In the genomic region with DNA sequence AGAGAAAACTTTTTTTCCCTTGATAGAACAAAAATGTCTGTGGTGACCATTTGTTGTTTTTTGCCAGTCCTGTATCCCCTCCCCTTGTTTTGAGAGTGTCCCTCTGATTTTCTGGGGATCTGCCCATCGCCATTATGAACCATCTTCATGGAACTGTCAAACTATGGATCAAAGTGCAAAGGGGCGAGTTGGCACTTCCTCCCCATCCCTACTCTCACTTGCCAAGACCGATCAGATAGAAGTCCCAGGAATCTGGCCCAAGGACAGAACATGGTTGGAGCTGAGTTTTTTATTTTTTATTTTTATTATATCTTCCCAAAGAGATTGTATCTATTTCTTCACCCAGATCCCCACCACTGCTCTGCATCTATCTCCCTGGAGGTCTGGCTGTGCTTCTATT, we compare ENCODE assay signal across 20 cellular contexts.
DNase-seq lines count a peak whose midpoint lies in the region; ATAC-seq and TF ChIP-seq lines count a peak whose summit lies in the region.
"Had no signal": no experiment of that assay in that cellular context is flagged by ENCODE, and none has a peak within 500 bp of the region (broad histone marks: within the 10 kb centered on the region; RNA-seq: fewer than 3 reads in every experiment).

No MANE protein-coding gene starts in this region.

- H3K27ac ChIP-seq in PC-9 = peak overlapping the region; percentile 69; the same call in 1 of the 2 replicates
- peak overlapping the region in 3 of 4 donors; percentile 1 to 74 (median 69) for H3K27ac ChIP-seq in esophagus squamous epithelium
- no peak overlapping the region for H3K27ac ChIP-seq in neural progenitor cell
- H3K27ac ChIP-seq: BLaER1 treated with 17β-estradiol and CSF1 and Interleukin-3, amounts not matched to agents 10 nM and 100 nM had no signal

- CTCF ChIA-PET in PC-9 (lab: Charles Lee) = no interaction called here

- H3K4me2 ChIP-seq in PC-9 = no peak overlapping the region
- H3K4me2 ChIP-seq in neural progenitor cell = peak overlapping the region; percentile 42
- H3K4me2 ChIP-seq: BLaER1 treated with 17β-estradiol and CSF1 and Interleukin-3, amounts not matched to agents 10 nM and 100 nM had no signal

- no peaks in the 10 kb centered on the region for H3K9me2 ChIP-seq in PC-9 (ENCODE audit: insufficient read depth)

- H3K4me1 Mint-ChIP-seq in activated T-cell treated with anti-CD3 and anti-CD28 coated beads, Interleukin-2, amount 50 U/mL, for 24 hours (ENCODE audit: low read depth) = peaks cover 24% of the 10 kb centered on the region
- peaks cover 16% of the 10 kb centered on the region for H3K4me1 Mint-ChIP-seq in neural progenitor cell
- H3K4me1 Mint-ChIP-seq: B cell; CD8-positive, alpha-beta memory T cell had no signal

- POLR2A ChIA-PET in PC-9 (lab: Charles Lee; ENCODE audit: unreplicated experiment) = no interaction called here

- no peak overlapping the region for H3K4me3 ChIP-seq in PC-9
- H3K4me3 ChIP-seq in esophagus squamous epithelium = no peak overlapping the region
- H3K4me3 ChIP-seq in neural progenitor cell = no peak overlapping the region
- H3K4me3 ChIP-seq: BLaER1 treated with 17β-estradiol and CSF1 and Interleukin-3, amounts not matched to agents 10 nM and 100 nM; GM12878 had no signal

- H3K36me3 ChIP-seq in PC-9 (ENCODE audit: low read depth) = no peaks in the 10 kb centered on the region
- H3K36me3 ChIP-seq in esophagus squamous epithelium = no peaks in the 10 kb centered on the region
- H3K36me3 ChIP-seq in neural progenitor cell = no peaks in the 10 kb centered on the region
- H3K36me3 ChIP-seq: BLaER1 treated with 17β-estradiol and CSF1 and Interleukin-3, amounts not matched to agents 10 nM and 100 nM had no signal

- H3K36me3 Mint-ChIP-seq in activated T-cell treated with anti-CD3 and anti-CD28 coated beads, Interleukin-2, amount 50 U/mL, for 24 hours (ENCODE audit: low read depth) = no peaks in the 10 kb centered on the region
- H3K36me3 Mint-ChIP-seq in neural progenitor cell = no peaks in the 10 kb centered on the region

- H4K20me1 ChIP-seq in PC-9 (ENCODE audit: insufficient read depth) (no peaks in the 10 kb centered on the region), neural progenitor cell (ENCODE audit: low read depth) (no peaks in the 10 kb centered on the region)
- H4K20me1 ChIP-seq: BLaER1 treated with 17β-estradiol and CSF1 and Interleukin-3, amounts not matched to agents 10 nM and 100 nM had no signal

- no peak for TF ChIP-seq POLR2A in esophagus squamous epithelium (IDR thresholded peaks at IDR 0.05)

- H3K9ac ChIP-seq in neural progenitor cell = no peak overlapping the region
- H3K9ac ChIP-seq: BLaER1 treated with 17β-estradiol and CSF1 and Interleukin-3, amounts not matched to agents 10 nM and 100 nM had no signal

- no peaks in the 10 kb centered on the region for H3K79me2 ChIP-seq in PC-9 (ENCODE audit: low read depth)
- no peaks in the 10 kb centered on the region for H3K79me2 ChIP-seq in neural progenitor cell (ENCODE audit: low read depth)

- peaks cover 17% of the 10 kb centered on the region for H3K4me1 ChIP-seq in PC-9 (replicated peaks; ENCODE audit: insufficient read depth)
- peaks cover 0 to 44% (median 13%) of the 10 kb centered on the region in 3 donors for H3K4me1 ChIP-seq in esophagus squamous epithelium
- peaks cover 34% of the 10 kb centered on the region for H3K4me1 ChIP-seq in neural progenitor cell
- H3K4me1 ChIP-seq: BLaER1 treated with 17β-estradiol and CSF1 and Interleukin-3, amounts not matched to agents 10 nM and 100 nM had no signal

- no peaks in the 10 kb centered on the region for H3K9me3 Mint-ChIP-seq in activated T-cell treated with anti-CD3 and anti-CD28 coated beads, Interleukin-2, amount 50 U/mL, for 24 hours
- peaks cover under 1% of the 10 kb centered on the region for H3K9me3 Mint-ChIP-seq in neural progenitor cell

- DNase-seq in activated T-cell treated with anti-CD3 and anti-CD28 coated beads, Interleukin-2, amount 50 U/mL, for 24 hours = no peak
- no peak for DNase-seq in activated T-cell treated with anti-CD3 and anti-CD28 coated beads, Interleukin-2, amount 50 U/mL, for 1 hour
- no peak for DNase-seq in PC-9
- DNase-seq in esophagus squamous epithelium (lab: John Stamatoyannopoulos, UW) = no peak
- DNase-seq in neural progenitor cell (ENCODE audit: low spot score) = no peak
- no peak for DNase-seq in NCI-H2107 (lab: John Stamatoyannopoulos, UW)
- DNase-seq: CD8-positive, alpha-beta memory T cell; COR-L47; DMS 273 treated with DMSO at 0.1 percent for 48 hours; DMS53; DND-41; EL; GOT3; H7; HFFc6 had no signal

- H3F3A ChIP-seq in PC-9 (ENCODE audit: insufficient read depth, low read depth) = peaks cover 10% of the 10 kb centered on the region; the same call in 1 of the 2 replicates
- H3F3A ChIP-seq in neural progenitor cell (ENCODE audit: low read depth) = no peaks in the 10 kb centered on the region

- no peak for ATAC-seq in HG03342 (IDR thresholded peaks at IDR 0.05; ENCODE audit: unreplicated experiment)
- ATAC-seq: HCT116 had no signal

- peaks cover 5% of the 10 kb centered on the region for H3K27me3 Mint-ChIP-seq in activated T-cell treated with anti-CD3 and anti-CD28 coated beads, Interleukin-2, amount 50 U/mL, for 24 hours
- peaks cover 4% of the 10 kb centered on the region for H3K27me3 Mint-ChIP-seq in neural progenitor cell (ENCODE audit: insufficient read depth, low read depth)
- H3K27me3 Mint-ChIP-seq: B cell; CD8-positive, alpha-beta memory T cell had no signal

- WGBS in esophagus squamous epithelium, 2 donors = 77 to 81% methylated on average over 3 of the region's 3 CpGs

- no TSS peak for BruUV-seq in PC-9 (replicated peaks; lab: Mats Ljungman, UMichigan)

- intact Hi-C loops in PC-9 (cut with micrococcal nuclease; ENCODE audit: unreplicated experiment) (loop anchor here (1.0 kb wide), 1 partner anchor 10 kb away; no protein-coding TSS in a partner anchor), esophagus squamous epithelium (cut with DNase I) (no loop called here)

- H3K27me3 ChIP-seq in PC-9 (ENCODE audit: insufficient read depth, low read depth) = no peaks in the 10 kb centered on the region
- H3K27me3 ChIP-seq in esophagus squamous epithelium = no peaks in the 10 kb centered on the region
- H3K27me3 ChIP-seq in neural progenitor cell = no peaks in the 10 kb centered on the region
- H3K27me3 ChIP-seq: BLaER1 treated with 17β-estradiol and CSF1 and Interleukin-3, amounts not matched to agents 10 nM and 100 nM had no signal

- TF ChIP-seq CTCF in PC-9 (conservative IDR thresholded peaks at IDR 0.05) (no peak), esophagus squamous epithelium (IDR thresholded peaks at IDR 0.05) (no peak), neural progenitor cell (IDR thresholded peaks at IDR 0.05) (no peak)

- no peak overlapping the region for H3K4me3 Mint-ChIP-seq in activated T-cell treated with anti-CD3 and anti-CD28 coated beads, Interleukin-2, amount 50 U/mL, for 24 hours
- no peak overlapping the region for H3K4me3 Mint-ChIP-seq in neural progenitor cell
- H3K4me3 Mint-ChIP-seq: B cell; CD8-positive, alpha-beta memory T cell; HFFc6 had no signal

- H2AFZ ChIP-seq in PC-9 (no peak overlapping the region), neural progenitor cell (replicated peaks) (no peak overlapping the region)

- H3K9me3 ChIP-seq in PC-9 (ENCODE audit: insufficient read depth, low read depth) = no peaks in the 10 kb centered on the region; the same call in 1 of the 2 replicates
- peaks cover 0 to under 1% (median 0%) of the 10 kb centered on the region in 3 donors for H3K9me3 ChIP-seq in esophagus squamous epithelium
- H3K9me3 ChIP-seq in neural progenitor cell (ENCODE audit: low read depth) = no peaks in the 10 kb centered on the region
- H3K9me3 ChIP-seq: BLaER1 treated with 17β-estradiol and CSF1 and Interleukin-3, amounts not matched to agents 10 nM and 100 nM had no signal

- peak overlapping the region; percentile 74 for H3K27ac Mint-ChIP-seq in activated T-cell treated with anti-CD3 and anti-CD28 coated beads, Interleukin-2, amount 50 U/mL, for 24 hours
- no peak overlapping the region for H3K27ac Mint-ChIP-seq in neural progenitor cell
- H3K27ac Mint-ChIP-seq: B cell, HFFc6 had no signal
